Comparison of ENCODE assay signal across 15 cellular contexts in genomic region chr4:47203593-47203992, GRCh38.
DNase-seq lines count a peak whose midpoint lies in the region; ATAC-seq and TF ChIP-seq lines count a peak whose summit lies in the region.
"Had no signal": no experiment of that assay in that cellular context is flagged by ENCODE, and none has a peak within 500 bp of the region (broad histone marks: within the 10 kb centered on the region; RNA-seq: fewer than 3 reads in every experiment).

No MANE protein-coding gene starts in this region.

- intact Hi-C loops in posterior cingulate gyrus (cut with DNase I): no loop called here

- H3K79me1 ChIP-seq in mesenchymal stem cell (replicated peaks; ENCODE audit: low read length, poor library complexity, severe bottlenecking): no peaks in the 10 kb centered on the region

- no peak overlapping the region for H3K4ac ChIP-seq in mesenchymal stem cell (ENCODE audit: low read depth in 1 of 2, low read length in 2 of 2)

- H4K20me1 ChIP-seq in MM.1S (ENCODE audit: insufficient read depth, low read length): no peaks in the 10 kb centered on the region
- H4K20me1 ChIP-seq: BLaER1 treated with 17β-estradiol and CSF1 and Interleukin-3, amounts not matched to agents 10 nM and 100 nM had no signal

- no peak overlapping the region for H4K8ac ChIP-seq in mesenchymal stem cell (ENCODE audit: low read length)

- no peak overlapping the region for H3K23ac ChIP-seq in mesenchymal stem cell (ENCODE audit: low read length in 2 of 2)

- 70% methylated on average over 2 of the region's 2 CpGs for WGBS in mesenchymal stem cell

- no peak overlapping the region for H2BK15ac ChIP-seq in mesenchymal stem cell (ENCODE audit: low read depth, poor library complexity, severe bottlenecking)

- H2BK12ac ChIP-seq in mesenchymal stem cell (ENCODE audit: low read length in 2 of 2): no peak overlapping the region

- DNase-seq in Ammon's horn (ENCODE audit: low spot score): peak; percentile 22
- DNase-seq in MM.1S: no peak
- DNase-seq in mesenchymal stem cell: no peak
- DNase-seq in posterior cingulate gyrus: peak in 8 of 10 donors; percentile 23 to 84 (median 43)
- no peak for DNase-seq in DMS79 (lab: John Stamatoyannopoulos, UW)
- DNase-seq: AML-193; CD4-positive, CD25-positive, alpha-beta regulatory T cell; GF-D8 had no signal

- H3K9ac ChIP-seq in MM.1S (ENCODE audit: low read length) (no peak overlapping the region), mesenchymal stem cell (ENCODE audit: low read length) (no peak overlapping the region)
- H3K9ac ChIP-seq: BLaER1 treated with 17β-estradiol and CSF1 and Interleukin-3, amounts not matched to agents 10 nM and 100 nM had no signal

- ATAC-seq in HG02678 (IDR thresholded peaks at IDR 0.05; ENCODE audit: unreplicated experiment) (no peak), HG02885 (IDR thresholded peaks at IDR 0.05; ENCODE audit: poor library complexity, unreplicated experiment) (no peak)
- ATAC-seq: A549, K562 had no signal

- H3K36me3 ChIP-seq in MM.1S (replicated peaks; ENCODE audit: insufficient read depth, low read length) (no peaks in the 10 kb centered on the region), mesenchymal stem cell (ENCODE audit: control insufficient read depth in 1 of 2, insufficient read depth in 2 of 2, low read depth in 1 of 2, low read length in 2 of 2) (no peaks in the 10 kb centered on the region)
- H3K36me3 ChIP-seq: BLaER1 treated with 17β-estradiol and CSF1 and Interleukin-3, amounts not matched to agents 10 nM and 100 nM; HAP-1 had no signal

- H3K4me3 ChIP-seq in MM.1S (ENCODE audit: low read length) (no peak overlapping the region), mesenchymal stem cell (ENCODE audit: insufficient read depth in 1 of 2, low read depth in 1 of 2, low read length in 2 of 2) (no peak overlapping the region)
- H3K4me3 ChIP-seq: A549; BLaER1 treated with 17β-estradiol and CSF1 and Interleukin-3, amounts not matched to agents 10 nM and 100 nM; HAP-1; K562 had no signal

- no peaks in the 10 kb centered on the region for H3K9me3 ChIP-seq in MM.1S (replicated peaks; ENCODE audit: insufficient read depth, low read length)
- no peaks in the 10 kb centered on the region for H3K9me3 ChIP-seq in mesenchymal stem cell (ENCODE audit: control insufficient read depth, low read length)
- H3K9me3 ChIP-seq: A549, HAP-1 had no signal

- no peaks in the 10 kb centered on the region for H3K79me2 ChIP-seq in MM.1S (ENCODE audit: low read length)

- H3K27ac ChIP-seq in MM.1S (ENCODE audit: low read length): no peak overlapping the region
- H3K27ac ChIP-seq in mesenchymal stem cell (ENCODE audit: low read length, poor library complexity, severe bottlenecking): no peak overlapping the region
- H3K27ac ChIP-seq: A549; BLaER1 treated with 17β-estradiol and CSF1 and Interleukin-3, amounts not matched to agents 10 nM and 100 nM; HL-60 had no signal

- peak overlapping the region; percentile 22 for H4K91ac ChIP-seq in mesenchymal stem cell (ENCODE audit: low read length)

- no peak overlapping the region for H2AK5ac ChIP-seq in mesenchymal stem cell (ENCODE audit: low read length, severe bottlenecking)

- H2AFZ ChIP-seq in MM.1S (ENCODE audit: low read length) (0 out of 2 replicates have a peak overlapping the region, but pooled peaks have one; percentile 15), mesenchymal stem cell (ENCODE audit: low read depth, low read length) (no peak overlapping the region)

- no peaks in the 10 kb centered on the region for H3K9me2 ChIP-seq in MM.1S (replicated peaks; ENCODE audit: insufficient read depth, low read length)

- no peak overlapping the region for H2BK120ac ChIP-seq in mesenchymal stem cell (ENCODE audit: low read depth, low read length)

- no peaks in the 10 kb centered on the region for H3F3A ChIP-seq in MM.1S (ENCODE audit: insufficient read depth, low read length)

- no peak overlapping the region for H3K14ac ChIP-seq in mesenchymal stem cell (ENCODE audit: low read length in 2 of 2)

- no peak for TF ChIP-seq CTCF in MM.1S (IDR thresholded peaks at IDR 0.05; ENCODE audit: low read length)

- no peaks in the 10 kb centered on the region for H3K27me3 ChIP-seq in MM.1S (replicated peaks; ENCODE audit: insufficient read depth, low read length)
- no peaks in the 10 kb centered on the region for H3K27me3 ChIP-seq in mesenchymal stem cell (ENCODE audit: control insufficient read depth in 1 of 2, insufficient read depth in 1 of 2, low read length in 2 of 2)
- H3K27me3 ChIP-seq: BLaER1 treated with 17β-estradiol and CSF1 and Interleukin-3, amounts not matched to agents 10 nM and 100 nM had no signal

- no peaks in the 10 kb centered on the region for H3K4me1 ChIP-seq in MM.1S (ENCODE audit: low read length)
- no peaks in the 10 kb centered on the region for H3K4me1 ChIP-seq in mesenchymal stem cell (ENCODE audit: control insufficient read depth, insufficient read depth, low read depth, low read length)
- H3K4me1 ChIP-seq: A549, HAP-1 had no signal

- no peak overlapping the region; the same call in 1 of the 2 replicates for H3K4me2 ChIP-seq in MM.1S (ENCODE audit: low read depth, low read length)
- H3K4me2 ChIP-seq in mesenchymal stem cell (ENCODE audit: low read length, poor library complexity, severe bottlenecking): no peak overlapping the region
- H3K4me2 ChIP-seq: A549; BLaER1 treated with 17β-estradiol and CSF1 and Interleukin-3, amounts not matched to agents 10 nM and 100 nM had no signal

- H3K18ac ChIP-seq in mesenchymal stem cell (ENCODE audit: low read depth in 1 of 2, low read length in 2 of 2): no peak overlapping the region

- no peak overlapping the region for H2BK5ac ChIP-seq in mesenchymal stem cell (ENCODE audit: low read depth, low read length, poor library complexity, severe bottlenecking)

Comparison
In these comparisons a context has a peak if more than half of its experiments do, and no peak if none do; other contexts are left out.
1. DNase-seq: peak in Ammon's horn (single experiment) and posterior cingulate gyrus (8 of 10); none in MM.1S (single experiment), mesenchymal stem cell (single experiment) and DMS79 (single experiment).